33 cellular contexts compared by ENCODE assay signal in the genomic region with DNA sequence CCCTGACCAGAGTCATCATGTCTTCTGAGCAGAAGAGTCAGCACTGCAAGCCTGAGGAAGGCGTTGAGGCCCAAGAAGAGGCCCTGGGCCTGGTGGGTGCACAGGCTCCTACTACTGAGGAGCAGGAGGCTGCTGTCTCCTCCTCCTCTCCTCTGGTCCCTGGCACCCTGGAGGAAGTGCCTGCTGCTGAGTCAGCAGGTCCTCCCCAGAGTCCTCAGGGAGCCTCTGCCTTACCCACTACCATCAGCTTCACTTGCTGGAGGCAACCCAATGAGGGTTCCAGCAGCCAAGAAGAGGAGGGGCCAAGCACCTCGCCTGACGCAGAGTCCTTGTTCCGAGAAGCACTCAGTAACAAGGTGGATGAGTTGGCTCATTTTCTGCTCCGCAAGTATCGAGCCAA. TPM values are rescaled to one million over a fixed set of nuclear protein-coding genes. Genes with fewer than 3 reads are reported as not detected.
DNase-seq lines count a peak whose midpoint lies in the region; ATAC-seq, FAIRE-seq and TF ChIP-seq lines count a peak whose summit lies in the region.
"Had no signal": no experiment of that assay in that cellular context is flagged by ENCODE, and none has a peak within 500 bp of the region (broad histone marks: within the 10 kb centered on the region; RNA-seq: fewer than 3 reads in every experiment).

No MANE protein-coding gene starts in this region.

- in situ Hi-C loops in HepG2 (cut with HindIII; ENCODE audit: extremely low pct_ligation_motif_present, low pct_unique_long_range_greater_than_20kb), result no loop called here
- in situ Hi-C loops in K562 (cut with MboI), result loop anchor here (10.0 kb wide), 1 partner anchor 139 kb away; no protein-coding TSS in a partner anchor

- no peaks in the 10 kb centered on the region for H3K36me3 Mint-ChIP-seq in progenitor cell of endocrine pancreas (ENCODE audit: insufficient read depth)
- H3K36me3 Mint-ChIP-seq: CD14-positive monocyte; CD4-positive, alpha-beta memory T cell; CD4-positive, CD25-positive, alpha-beta regulatory T cell; CD8-positive, alpha-beta memory T cell had no signal

- H3K27me3 ChIP-seq in HepG2 (ENCODE audit: control insufficient read depth in 1 of 2, insufficient read depth in 2 of 2, low read length in 2 of 2) (0 out of 5 replicates have a peak, but pooled peaks cover 0 to 4% of the 10 kb centered on the region in 2 experiments), right lobe of liver (no peaks in the 10 kb centered on the region), K562 (ENCODE audit: control insufficient read depth in 2 of 2, insufficient read depth in 2 of 2, low read length in 2 of 2) (peaks cover 0 to 10% of the 10 kb centered on the region in 2 experiments; a peak in 3 of 5 replicates), spleen (replicated peaks in 1 of 7) (no peaks in the 10 kb centered on the region)
- no peaks in the 10 kb centered on the region for H3K27me3 ChIP-seq in effector memory CD4-positive, alpha-beta T cell (replicated peaks; ENCODE audit: control insufficient read depth, insufficient read depth, low read length, poor library complexity, severe bottlenecking)
- H3K27me3 ChIP-seq: BE2C had no signal

- ATAC-seq in HepG2, result no peak
- ATAC-seq in right lobe of liver, result no peak
- no peak for ATAC-seq in K562
- no peak for ATAC-seq in esophagus mucosa
- ATAC-seq: GM12878 had no signal

- TF ChIP-seq EP300 in HepG2 (IDR thresholded peaks at IDR 0.05; ENCODE audit: low read depth in 2 of 2, low read length in 2 of 2) (no peak), HepG2 (CRISPR knock-in tag; IDR thresholded peaks at IDR 0.05; ENCODE audit: borderline replicate concordance) (no peak), K562 (IDR thresholded peaks at IDR 0.05; ENCODE audit: low read length) (no peak)

- FAIRE-seq in HepG2 (lab: Jason Lieb, UNC) (no peak), K562 (lab: Jason Lieb, UNC) (no peak)
- FAIRE-seq: GM12878, GM12892, GM18507 had no signal

- no CpG with 5 or more reads among the region's 6 CpGs for WGBS in HepG2 (ENCODE audit: low lambda C conversion rate)
- 73% methylated on average over 2 of the region's 6 CpGs for WGBS in right lobe of liver (ENCODE audit: insufficient coverage, low coverage, low lambda C conversion rate, missing lambda C conversion rate)
- 57% methylated on average over 6 of the region's 6 CpGs for WGBS in K562 (ENCODE audit: insufficient coverage, low coverage, missing lambda C conversion rate)
- 73 to 92% (median 87%) methylated on average over 2 to 6 of the region's 6 CpGs for WGBS in spleen, 5 donors

- H3K9me3 Mint-ChIP-seq in progenitor cell of endocrine pancreas (ENCODE audit: low read depth), result peaks cover 2% of the 10 kb centered on the region
- H3K9me3 Mint-ChIP-seq: CD4-positive, alpha-beta memory T cell; CD4-positive, CD25-positive, alpha-beta regulatory T cell; CD8-positive, alpha-beta memory T cell had no signal

- H4K20me1 ChIP-seq in HepG2 (ENCODE audit: insufficient read depth, low read length) (no peaks in the 10 kb centered on the region), K562 (replicated peaks; ENCODE audit: control insufficient read depth, insufficient read depth, low read length) (no peaks in the 10 kb centered on the region)
- H4K20me1 ChIP-seq: BLaER1 had no signal

- no peak overlapping the region for H3K4me3 Mint-ChIP-seq in progenitor cell of endocrine pancreas (ENCODE audit: low read depth)
- H3K4me3 Mint-ChIP-seq: CD14-positive monocyte; CD4-positive, alpha-beta memory T cell; CD4-positive, CD25-positive, alpha-beta regulatory T cell; CD8-positive, alpha-beta memory T cell had no signal

- no peaks in the 10 kb centered on the region for H3K4me1 Mint-ChIP-seq in progenitor cell of endocrine pancreas (ENCODE audit: low read depth)
- H3K4me1 Mint-ChIP-seq: CD14-positive monocyte; CD4-positive, alpha-beta memory T cell; CD4-positive, CD25-positive, alpha-beta regulatory T cell; CD8-positive, alpha-beta memory T cell had no signal

- no peaks in the 10 kb centered on the region for H3K4me1 ChIP-seq in HepG2 (ENCODE audit: insufficient read depth, low read length)
- no peaks in the 10 kb centered on the region for H3K4me1 ChIP-seq in right lobe of liver
- no peaks in the 10 kb centered on the region for H3K4me1 ChIP-seq in K562 (replicated peaks in 1 of 2; ENCODE audit: control insufficient read depth in 2 of 2, insufficient read depth in 2 of 2, low read length in 2 of 2)
- H3K4me1 ChIP-seq in spleen, result no peaks in the 10 kb centered on the region
- no peaks in the 10 kb centered on the region for H3K4me1 ChIP-seq in effector memory CD4-positive, alpha-beta T cell (ENCODE audit: control insufficient read depth, insufficient read depth, low read length, poor library complexity, severe bottlenecking)
- H3K4me1 ChIP-seq: BE2C, BLaER1 had no signal

- BruUV-seq in HepG2 (replicated peaks; lab: Mats Ljungman, UMichigan) (no TSS peak), K562 (replicated peaks; lab: Mats Ljungman, UMichigan) (no TSS peak)

- CTCF ChIA-PET in HepG2 (lab: Yijun Ruan, JAX; ENCODE audit: low intra/inter-chr PET ratio, low total read pairs) (no interaction called here), K562 (lab: Yijun Ruan, JAX; ENCODE audit: low intra/inter-chr PET ratio) (no interaction called here)

- H2AFZ ChIP-seq in HepG2 (ENCODE audit: low read length), result no peak overlapping the region
- H2AFZ ChIP-seq in K562 (ENCODE audit: low read depth, low read length), result no peak overlapping the region

- H3K9me3 ChIP-seq in HepG2 (ENCODE audit: low read length) (no peaks in the 10 kb centered on the region), right lobe of liver (no peaks in the 10 kb centered on the region), K562 (replicated peaks; ENCODE audit: control insufficient read depth, insufficient read depth, low read depth, low read length) (no peaks in the 10 kb centered on the region), spleen (no peaks in the 10 kb centered on the region)
- no peaks in the 10 kb centered on the region for H3K9me3 ChIP-seq in effector memory CD4-positive, alpha-beta T cell (ENCODE audit: control insufficient read depth, low read length)
- H3K9me3 ChIP-seq: BE2C had no signal

- TF ChIP-seq CTCF in HepG2 (CRISPR knock-in tag; IDR thresholded peaks at IDR 0.05) (no peak), right lobe of liver (IDR thresholded peaks at IDR 0.05) (no peak), NB4 (IDR thresholded peaks at IDR 0.05; ENCODE audit: low read depth, low read length) (no peak), K562 (IDR thresholded peaks at IDR 0.05 in 2 of 3, conservative IDR thresholded peaks at IDR 0.05 in 1 of 3; ENCODE audit: insufficient read depth in 2 of 3, low read depth in 1 of 3, low read length in 3 of 3) (no peak), spleen (IDR thresholded peaks at IDR 0.05 in 8 of 11, conservative IDR thresholded peaks at IDR 0.05 in 3 of 11) (no peak), progenitor cell of endocrine pancreas (IDR thresholded peaks at IDR 0.05; ENCODE audit: unreplicated experiment) (no peak)

- DNase-seq in HepG2 (ENCODE audit: low spot score), result no peak
- no peak for DNase-seq in right lobe of liver
- DNase-seq in NB4 (ENCODE audit: low read depth), result peak; percentile 1
- no peak for DNase-seq in K562 (ENCODE audit: extremely low read depth in 1 of 4, low spot score in 3 of 4)
- peak; percentile 55 for DNase-seq in spleen
- DNase-seq in effector memory CD4-positive, alpha-beta T cell, result no peak
- DNase-seq in progenitor cell of endocrine pancreas (ENCODE audit: low spot score, unreplicated experiment), result no peak
- DNase-seq: ACHN; BE2C; C1 segment of cervical spinal cord; CD4-positive, CD25-positive, alpha-beta regulatory T cell; CD8-positive, alpha-beta memory T cell; COR-L47; DMS 273 treated with DMSO at 0.1 percent for 48 hours; DMS153; DMS53; DMS79; DND-41; EL; GDM1 had no signal

- H3K9me1 ChIP-seq in K562 (ENCODE audit: control insufficient read depth, insufficient read depth, low read length), result no peaks in the 10 kb centered on the region

- H3K79me2 ChIP-seq in HepG2 (ENCODE audit: insufficient read depth, low read length) (no peaks in the 10 kb centered on the region), K562 (ENCODE audit: control insufficient read depth, insufficient read depth, low read length) (no peaks in the 10 kb centered on the region)

- no peak overlapping the region for H3K27ac Mint-ChIP-seq in progenitor cell of endocrine pancreas
- H3K27ac Mint-ChIP-seq: CD14-positive monocyte; CD4-positive, alpha-beta memory T cell; CD4-positive, CD25-positive, alpha-beta regulatory T cell; CD8-positive, alpha-beta memory T cell had no signal

- H3K36me3 ChIP-seq in HepG2 (replicated peaks in 1 of 2; ENCODE audit: control insufficient read depth in 1 of 2, insufficient read depth in 2 of 2, low read length in 2 of 2) (no peaks in the 10 kb centered on the region), right lobe of liver (no peaks in the 10 kb centered on the region), K562 (ENCODE audit: control insufficient read depth, insufficient read depth, low read length) (no peaks in the 10 kb centered on the region), spleen (no peaks in the 10 kb centered on the region)
- no peaks in the 10 kb centered on the region for H3K36me3 ChIP-seq in effector memory CD4-positive, alpha-beta T cell (ENCODE audit: control insufficient read depth, insufficient read depth, low read length)
- H3K36me3 ChIP-seq: BE2C, BLaER1 had no signal

- intact Hi-C loops in HepG2 (cut with micrococcal nuclease; ENCODE audit: unreplicated experiment) (no loop called here), right lobe of liver (cut with DNase I) (no loop called here), K562 (cut with micrococcal nuclease) (no loop called here), spleen (cut with DNase I; ENCODE audit: low total_unique reads) (no loop called here)

- H3K9ac ChIP-seq in HepG2 (ENCODE audit: insufficient read depth, low read depth, low read length) (no peak overlapping the region), K562 (ENCODE audit: insufficient read depth in 1 of 2, low read depth in 2 of 2, low read length in 2 of 2) (no peak overlapping the region)
- H3K9ac ChIP-seq: BLaER1 had no signal

- POLR2A ChIA-PET in HepG2 (lab: Yijun Ruan, JAX), result no interaction called here
- POLR2A ChIA-PET in K562 (lab: Yijun Ruan, JAX), result no interaction called here

- TF ChIP-seq POLR2A in HepG2 (IDR thresholded peaks at IDR 0.05; ENCODE audit: insufficient read depth in 1 of 2, low read depth in 2 of 2, low read length in 2 of 2), result no peak
- no peak for TF ChIP-seq POLR2A in right lobe of liver (IDR thresholded peaks at IDR 0.05)
- no peak for TF ChIP-seq POLR2A in NB4 (IDR thresholded peaks at IDR 0.05; ENCODE audit: extremely low read depth, insufficient read length)
- no peak for TF ChIP-seq POLR2A in K562 (conservative IDR thresholded peaks at IDR 0.05)
- no peak for TF ChIP-seq POLR2A in spleen (IDR thresholded peaks at IDR 0.05)

- TF ChIP-seq RAD21 in HepG2 (CRISPR knock-in tag; IDR thresholded peaks at IDR 0.05) (no peak), K562 (CRISPR knock-in tag; conservative IDR thresholded peaks at IDR 0.05 in 1 of 2, IDR thresholded peaks at IDR 0.05 in 1 of 2) (no peak)

- H3K4me3 ChIP-seq in HepG2 (replicated peaks in 1 of 3; ENCODE audit: insufficient read depth in 1 of 3, low read depth in 2 of 3, low read length in 3 of 3), result no peak overlapping the region
- no peak overlapping the region for H3K4me3 ChIP-seq in right lobe of liver
- H3K4me3 ChIP-seq in NB4 (ENCODE audit: low read depth, low read length), result no peak overlapping the region
- H3K4me3 ChIP-seq in K562, result no peak overlapping the region
- H3K4me3 ChIP-seq in spleen, result no peak overlapping the region
- no peak overlapping the region for H3K4me3 ChIP-seq in effector memory CD4-positive, alpha-beta T cell (ENCODE audit: insufficient read depth, low read depth, low read length, poor library complexity, severe bottlenecking)
- H3K4me3 ChIP-seq: BLaER1, GM12878 had no signal

- H3K27me3 Mint-ChIP-seq in progenitor cell of endocrine pancreas, result no peaks in the 10 kb centered on the region
- H3K27me3 Mint-ChIP-seq: CD4-positive, alpha-beta memory T cell; CD4-positive, CD25-positive, alpha-beta regulatory T cell had no signal

- H3K27ac ChIP-seq in HepG2 (ENCODE audit: extremely low read length, insufficient read depth, low read length), result no peak overlapping the region
- H3K27ac ChIP-seq in right lobe of liver, result no peak overlapping the region
- no peak overlapping the region for H3K27ac ChIP-seq in K562 (ENCODE audit: extremely low read depth, low read depth, low read length)
- no peak overlapping the region for H3K27ac ChIP-seq in spleen
- H3K27ac ChIP-seq in effector memory CD4-positive, alpha-beta T cell (ENCODE audit: insufficient read depth, low read length, poor library complexity, severe bottlenecking), result no peak overlapping the region
- H3K27ac ChIP-seq: 22Rv1, BLaER1 had no signal

- H3K4me2 ChIP-seq in HepG2 (ENCODE audit: low read depth, low read length) (no peak overlapping the region), K562 (ENCODE audit: insufficient read depth, low read length) (no peak overlapping the region)
- H3K4me2 ChIP-seq: BLaER1 had no signal

RNA-seq across cellular contexts. Expression of a gene that starts 11.0 kb away (rescaled TPM):
- total RNA-seq in HepG2 (2016; rRNA removed; fragmentation: Illumina TruSeq; extraction: Trizol) (not detected in 2 replicates), right lobe of liver (not detected), K562 (2014; rRNA removed) (0.50 and 0.90 TPM in 2 replicates), K562 (2014; rRNA removed; fragmentation: Illumina TruSeq; extraction: Trizol) (0.67 and 0.95 TPM in 2 replicates), K562 (2015; rRNA removed; fragmentation: Illumina TruSeq; extraction: Trizol) (0.53 and 0.69 TPM in 2 replicates), K562 (2021) (0.40 and 0.62 TPM in 2 replicates), spleen (not detected), esophagus mucosa (not detected), progenitor cell of endocrine pancreas (not detected in 2 replicates)
- not detected in 2 replicates for total RNA-seq in HepG2 (2016; cell fraction: cytosol; rRNA removed; fragmentation: Illumina TruSeq; extraction: Trizol; ENCODE audit: low read depth)
- total RNA-seq in HepG2 (2016; cell fraction: insoluble cytoplasmic fraction; rRNA removed; fragmentation: Illumina TruSeq; extraction: Trizol), result not detected in 2 replicates
- total RNA-seq in HepG2 (2016; cell fraction: membrane; rRNA removed; fragmentation: Illumina TruSeq; extraction: Trizol), result not detected in 2 replicates
- total RNA-seq in HepG2 (2016; cell fraction: nucleus; rRNA removed; fragmentation: Illumina TruSeq; extraction: Trizol), result not detected in 2 replicates
- polyA plus RNA-seq in HepG2 (2011; rRNA removed) (not detected in 2 replicates), K562 (2011; rRNA removed) (0.18 and 0.42 TPM in 2 replicates), K562 (2014; fragmentation: Illumina TruSeq; extraction: Trizol) (0.84 and 1.1 TPM in 2 replicates), K562 (2014; fragmentation: Nextera tagmentation; extraction: Ambion mirVana) (1 to 10 TPM in 1 of 2 experiments, under 1 TPM in 1; 0.93 to 1.9 TPM), K562 (2014; rRNA removed) (0.60 and 0.70 TPM in 2 replicates), spleen (not detected)
- not detected in 2 replicates for polyA plus RNA-seq in HepG2 (2011; cell fraction: cytosol; rRNA removed)
- not detected in 2 replicates for polyA plus RNA-seq in HepG2 (2011; cell fraction: nucleus; rRNA removed)
- not detected in 2 replicates for polyA plus RNA-seq in HepG2 (2012)
- not detected in 2 replicates for polyA plus RNA-seq in HepG2 (2016; cell fraction: cytosol; fragmentation: Illumina TruSeq; extraction: Trizol; ENCODE audit: low read depth)
- not detected in 2 replicates for polyA plus RNA-seq in HepG2 (2016; cell fraction: insoluble cytoplasmic fraction; fragmentation: Illumina TruSeq; extraction: Trizol; ENCODE audit: low read depth)
- polyA plus RNA-seq in HepG2 (2016; cell fraction: membrane; fragmentation: Illumina TruSeq; extraction: Trizol; ENCODE audit: low read depth), result not detected in 2 replicates
- not detected in 2 replicates for polyA plus RNA-seq in HepG2 (2016; cell fraction: nucleus; fragmentation: Illumina TruSeq; extraction: Trizol; ENCODE audit: insufficient read depth, low read depth)
- not detected in 2 replicates for polyA minus RNA-seq in HepG2 (2011; rRNA and poly(A)+ RNA removed; ENCODE audit: low replicate concordance)
- not detected in 2 replicates for polyA minus RNA-seq in HepG2 (2011; cell fraction: cytosol; rRNA and poly(A)+ RNA removed)
- not detected in 2 replicates for polyA minus RNA-seq in HepG2 (2011; cell fraction: nucleus; rRNA and poly(A)+ RNA removed)
- not detected in 2 replicates for total RNA-seq in K562 (2011; cell fraction: chromatin; rRNA removed; ENCODE audit: low replicate concordance)
- not detected in 2 replicates for total RNA-seq in K562 (2011; cell fraction: nucleolus; rRNA removed)
- not detected in 2 replicates for total RNA-seq in K562 (2011; cell fraction: nucleoplasm; rRNA removed)
- 0.19 and 0.60 TPM in 2 replicates for polyA plus RNA-seq in K562 (2011; cell fraction: cytosol; rRNA removed)
- polyA plus RNA-seq in K562 (2011; cell fraction: nucleus; rRNA removed), result 0.11 and 0.13 TPM in 2 replicates
- 1.6 and 4.4 TPM in 2 replicates for polyA plus RNA-seq in K562 (2012)
- 0.35 TPM in 1 of 2 replicates, not detected in the other for polyA minus RNA-seq in K562 (2011; rRNA and poly(A)+ RNA removed)
- not detected in 2 replicates for polyA minus RNA-seq in K562 (2011; cell fraction: cytosol; rRNA and poly(A)+ RNA removed)
- polyA minus RNA-seq in K562 (2011; cell fraction: nucleus; rRNA and poly(A)+ RNA removed), result not detected in 2 replicates
- total RNA-seq: A172; A673; CD4-positive, alpha-beta memory T cell; CD4-positive, CD25-positive, alpha-beta regulatory T cell; CD8-positive, alpha-beta memory T cell; Daoy; G401; GM12878 had no signal
- polyA plus RNA-seq: AG04450; CD14-positive monocyte; CD4-positive, alpha-beta memory T cell; CD4-positive, CD25-positive, alpha-beta regulatory T cell; CD8-positive, alpha-beta memory T cell; GM12878 had no signal

RNA-seq across cellular contexts. Expression of a gene that starts 50.8 kb away (rescaled TPM):
- total RNA-seq in HepG2 (2016; rRNA removed; fragmentation: Illumina TruSeq; extraction: Trizol) (2.6 and 12.2 TPM in 2 replicates), right lobe of liver (1 to 10 TPM; 1.2 to 8.4 (median 5.5) TPM), K562 (2014; rRNA removed) (134 and 135 TPM in 2 replicates), K562 (2014; rRNA removed; fragmentation: Illumina TruSeq; extraction: Trizol) (134 and 136 TPM in 2 replicates), K562 (2015; rRNA removed; fragmentation: Illumina TruSeq; extraction: Trizol) (157 and 159 TPM in 2 replicates), K562 (2021) (145 and 184 TPM in 2 replicates), spleen (10 to 100 TPM; 11.2 to 32.6 (median 21.4) TPM), esophagus mucosa (27.5 TPM), progenitor cell of endocrine pancreas (1.5 and 2.6 TPM in 2 replicates)
- 1.6 and 2.6 TPM in 2 replicates for total RNA-seq in HepG2 (2016; cell fraction: cytosol; rRNA removed; fragmentation: Illumina TruSeq; extraction: Trizol; ENCODE audit: low read depth)
- 2.2 and 12.5 TPM in 2 replicates for total RNA-seq in HepG2 (2016; cell fraction: insoluble cytoplasmic fraction; rRNA removed; fragmentation: Illumina TruSeq; extraction: Trizol)
- 2.0 and 2.2 TPM in 2 replicates for total RNA-seq in HepG2 (2016; cell fraction: membrane; rRNA removed; fragmentation: Illumina TruSeq; extraction: Trizol)
- 31.1 and 42.3 TPM in 2 replicates for total RNA-seq in HepG2 (2016; cell fraction: nucleus; rRNA removed; fragmentation: Illumina TruSeq; extraction: Trizol)
- polyA plus RNA-seq in HepG2 (2011; rRNA removed) (63.7 and 66.2 TPM in 2 replicates), K562 (2011; rRNA removed) (456 and 488 TPM in 2 replicates), K562 (2014; fragmentation: Illumina TruSeq; extraction: Trizol) (118 and 148 TPM in 2 replicates), K562 (2014; fragmentation: Nextera tagmentation; extraction: Ambion mirVana) (10 to 100 TPM; 23.1 to 40.7 TPM), K562 (2014; rRNA removed) (189 and 192 TPM in 2 replicates), spleen (1 to 10 TPM; 1.8 to 7.4 (median 6.1) TPM)
- 7.9 and 9.9 TPM in 2 replicates for polyA plus RNA-seq in HepG2 (2011; cell fraction: cytosol; rRNA removed)
- polyA plus RNA-seq in HepG2 (2011; cell fraction: nucleus; rRNA removed), result 509 and 579 TPM in 2 replicates
- polyA plus RNA-seq in HepG2 (2012), result 45.9 and 59.3 TPM in 2 replicates
- polyA plus RNA-seq in HepG2 (2016; cell fraction: cytosol; fragmentation: Illumina TruSeq; extraction: Trizol; ENCODE audit: low read depth), result 0.54 and 0.57 TPM in 2 replicates
- polyA plus RNA-seq in HepG2 (2016; cell fraction: insoluble cytoplasmic fraction; fragmentation: Illumina TruSeq; extraction: Trizol; ENCODE audit: low read depth), result 1.7 and 2.5 TPM in 2 replicates
- polyA plus RNA-seq in HepG2 (2016; cell fraction: membrane; fragmentation: Illumina TruSeq; extraction: Trizol; ENCODE audit: low read depth), result 1.5 and 2.0 TPM in 2 replicates
- 48.8 and 52.1 TPM in 2 replicates for polyA plus RNA-seq in HepG2 (2016; cell fraction: nucleus; fragmentation: Illumina TruSeq; extraction: Trizol; ENCODE audit: insufficient read depth, low read depth)
- 115 and 431 TPM in 2 replicates for polyA minus RNA-seq in HepG2 (2011; rRNA and poly(A)+ RNA removed; ENCODE audit: low replicate concordance)
- polyA minus RNA-seq in HepG2 (2011; cell fraction: cytosol; rRNA and poly(A)+ RNA removed), result 5.2 and 6.2 TPM in 2 replicates
- 361 and 396 TPM in 2 replicates for polyA minus RNA-seq in HepG2 (2011; cell fraction: nucleus; rRNA and poly(A)+ RNA removed)
- total RNA-seq in K562 (2011; cell fraction: chromatin; rRNA removed; ENCODE audit: low replicate concordance), result 1,979 and 3,193 TPM in 2 replicates
- 1,194 and 1,370 TPM in 2 replicates for total RNA-seq in K562 (2011; cell fraction: nucleolus; rRNA removed)
- 1,271 and 1,721 TPM in 2 replicates for total RNA-seq in K562 (2011; cell fraction: nucleoplasm; rRNA removed)
- 146 and 238 TPM in 2 replicates for polyA plus RNA-seq in K562 (2011; cell fraction: cytosol; rRNA removed)
- 6,895 and 10,688 TPM in 2 replicates for polyA plus RNA-seq in K562 (2011; cell fraction: nucleus; rRNA removed)
- polyA plus RNA-seq in K562 (2012), result 190 and 224 TPM in 2 replicates
- 995 and 1,048 TPM in 2 replicates for polyA minus RNA-seq in K562 (2011; rRNA and poly(A)+ RNA removed)
- 133 and 155 TPM in 2 replicates for polyA minus RNA-seq in K562 (2011; cell fraction: cytosol; rRNA and poly(A)+ RNA removed)
- polyA minus RNA-seq in K562 (2011; cell fraction: nucleus; rRNA and poly(A)+ RNA removed), result 2,871 and 2,924 TPM in 2 replicates
- total RNA-seq: A673; CD4-positive, alpha-beta memory T cell; CD4-positive, CD25-positive, alpha-beta regulatory T cell; CD8-positive, alpha-beta memory T cell; G401 had no signal
- polyA plus RNA-seq: CD14-positive monocyte; CD4-positive, alpha-beta memory T cell; CD4-positive, CD25-positive, alpha-beta regulatory T cell; CD8-positive, alpha-beta memory T cell had no signal

Comparison
In these comparisons a context has a peak if more than half of its experiments do, and no peak if none do; other contexts are left out.
1. DNase-seq: peak in NB4 (single experiment) and spleen (single experiment); none in HepG2 (single experiment), right lobe of liver (0 of 3), K562 (0 of 4), effector memory CD4-positive, alpha-beta T cell (0 of 3) and progenitor cell of endocrine pancreas (single experiment).